ENCODE assay signal across 31 cellular contexts in genomic region chr12:110516995-110517394, GRCh38. TPM values are rescaled to one million over a fixed set of nuclear protein-coding genes. Genes with fewer than 3 reads are reported as not detected.
"Had no signal": no experiment of that assay in that cellular context is flagged by ENCODE, and none has a peak within 500 bp of the region (broad histone marks: within the 10 kb centered on the region; RNA-seq: fewer than 3 reads in every experiment).

No MANE protein-coding gene starts in this region.

- H3K4me2 ChIP-seq: neural progenitor cell, smooth muscle cell had no signal

- H3K9ac ChIP-seq: neural progenitor cell, parathyroid adenoma had no signal

- H3K4me1 Mint-ChIP-seq: natural killer cell; nephron; neural progenitor cell; stimulated activated memory B cell treated with anti-CD40 and anti-IgM and Interleukin-4, amounts not matched to agents 10 μg/mL and 1 μg/mL and 100 μg/mL, for 72 hours; stimulated activated naive CD8-positive, alpha-beta T cell treated with anti-CD3 and anti-CD28 coated beads, Interleukin-15, amount 100 ng/mL, for 72 hours had no signal

- H3K27ac ChIP-seq: neural progenitor cell, ovary, parathyroid adenoma, psoas muscle, skin epidermis, spleen, suprapubic skin, testis, tibial artery, transverse colon, upper lobe of right lung, uterus had no signal

- H3K9me3 ChIP-seq: ovary, psoas muscle, spleen, suprapubic skin, testis, tibial artery, transverse colon, upper lobe of right lung, uterus had no signal

- H3K4me3 ChIP-seq: neural progenitor cell, ovary, psoas muscle, skin epidermis, smooth muscle cell, spleen, suprapubic skin, testis, tibial artery, transverse colon, upper lobe of right lung, uterus had no signal

- H3K27me3 ChIP-seq: ovary, spleen, suprapubic skin, testis, tibial artery, transverse colon, upper lobe of right lung, uterus had no signal

- H3K9me3 Mint-ChIP-seq: natural killer cell; nephron; neural progenitor cell; stimulated activated memory B cell treated with anti-CD40 and anti-IgM and Interleukin-4, amounts not matched to agents 10 μg/mL and 1 μg/mL and 100 μg/mL, for 72 hours; stimulated activated naive CD8-positive, alpha-beta T cell treated with anti-CD3 and anti-CD28 coated beads, Interleukin-15, amount 100 ng/mL, for 72 hours; type B pancreatic cell had no signal

- H3K27me3 Mint-ChIP-seq: stimulated activated memory B cell treated with anti-CD40 and anti-IgM and Interleukin-4, amounts not matched to agents 10 μg/mL and 1 μg/mL and 100 μg/mL, for 72 hours; stimulated activated naive CD8-positive, alpha-beta T cell treated with anti-CD3 and anti-CD28 coated beads, Interleukin-15, amount 100 ng/mL, for 72 hours; type B pancreatic cell had no signal

- H3K4me3 Mint-ChIP-seq: natural killer cell; nephron; neural progenitor cell; stimulated activated memory B cell treated with anti-CD40 and anti-IgM and Interleukin-4, amounts not matched to agents 10 μg/mL and 1 μg/mL and 100 μg/mL, for 72 hours; stimulated activated naive CD8-positive, alpha-beta T cell treated with anti-CD3 and anti-CD28 coated beads, Interleukin-15, amount 100 ng/mL, for 72 hours; type B pancreatic cell had no signal

- H3K4me1 ChIP-seq: neural progenitor cell, parathyroid adenoma, psoas muscle, testis, upper lobe of right lung, uterus had no signal

- DNase-seq: natural killer cell; occipital lobe; ovary; posterior cingulate gyrus; psoas muscle; right cardiac atrium; spleen; stimulated activated CD4-positive, alpha-beta T cell treated with anti-CD3 and anti-CD28 coated beads, Interleukin-12 subunit alpha, Interleukin-12 subunit beta, amount 100 ng/mL, for 4 hours; stimulated activated CD4-positive, alpha-beta T cell treated with anti-CD3 and anti-CD28 coated beads, Interleukin-1b, Interleukin-23, amount 100 ng/mL, for 48 hours; stimulated activated CD4-positive, alpha-beta T cell treated with anti-CD3 and anti-CD28 coated beads, Interleukin-4, amount 100 ng/mL, for 1 hour; stimulated activated CD4-positive, alpha-beta T cell treated with anti-CD3 and anti-CD28 coated beads, Interleukin-4, amount 100 ng/mL, for 4 hours; stimulated activated CD8-positive, alpha-beta memory T cell treated with anti-CD3 and anti-CD28 coated beads, Interleukin-4, amount 100 ng/mL, for 48 hours; stimulated activated naive CD4-positive, alpha-beta T cell; stimulated activated naive CD8-positive, alpha-beta T cell treated with anti-CD3 and anti-CD28 coated beads, Interleukin-15, amount 100 ng/mL, for 72 hours; stimulated activated naive CD8-positive, alpha-beta T cell treated with anti-CD3 and anti-CD28 coated beads, Interleukin-15, Interleukin-2, amounts not matched to agents 100 U/mL and 50 U/mL, for 24 hours; substantia nigra; testis; tibial artery; transverse colon; upper lobe of right lung; uterus had no signal

- H3K36me3 Mint-ChIP-seq: natural killer cell; neural progenitor cell; stimulated activated memory B cell treated with anti-CD40 and anti-IgM and Interleukin-4, amounts not matched to agents 10 μg/mL and 1 μg/mL and 100 μg/mL, for 72 hours; type B pancreatic cell had no signal

- H3K27ac Mint-ChIP-seq: natural killer cell; nephron; neural progenitor cell; progenitor cell of endocrine pancreas; stimulated activated memory B cell treated with anti-CD40 and anti-IgM and Interleukin-4, amounts not matched to agents 10 μg/mL and 1 μg/mL and 100 μg/mL, for 72 hours; stimulated activated naive CD8-positive, alpha-beta T cell treated with anti-CD3 and anti-CD28 coated beads, Interleukin-15, amount 100 ng/mL, for 72 hours; type B pancreatic cell had no signal

- H2AFZ ChIP-seq: neural progenitor cell, parathyroid adenoma had no signal

- H3K36me3 ChIP-seq: neural progenitor cell, ovary, spleen, suprapubic skin, tibial artery, transverse colon, upper lobe of right lung, uterus had no signal

- H3K79me2 ChIP-seq: parathyroid adenoma had no signal

- ATAC-seq: natural killer cell; psoas muscle; right cardiac atrium; sciatic nerve; stimulated activated memory B cell treated with anti-CD40 and anti-IgM and Interleukin-4, amounts not matched to agents 10 μg/mL and 1 μg/mL and 100 μg/mL, for 72 hours; stimulated activated naive CD8-positive, alpha-beta T cell treated with anti-CD3 and anti-CD28 coated beads, Interleukin-15, amount 100 ng/mL, for 72 hours; stimulated activated naive CD8-positive, alpha-beta T cell treated with anti-CD3 and anti-CD28 coated beads, Interleukin-15, Interleukin-2, amounts not matched to agents 100 U/mL and 50 U/mL, for 24 hours; upper lobe of right lung had no signal

RNA-seq across cellular contexts. Expression of gene RAD9B, which starts 14.9 kb away (rescaled TPM):
- total RNA-seq: smooth muscle cell had no signal
